In genomic region chr11:63567044-63567840, GRCh38 we compare ENCODE assay signal across 7 cellular contexts. TPM values are rescaled to one million over a fixed set of nuclear protein-coding genes. Genes with fewer than 3 reads are reported as not detected.
DNase-seq lines count a peak whose midpoint lies in the region; ATAC-seq, FAIRE-seq and TF ChIP-seq lines count a peak whose summit lies in the region.

No MANE protein-coding gene starts in this region.

- H3K4me3 Mint-ChIP-seq in progenitor cell of endocrine pancreas (ENCODE audit: low read depth) (no peak overlapping the region), endothelial cell (ENCODE audit: unreplicated experiment) (no peak overlapping the region)

- DNase-seq in GM18507 (ENCODE audit: extremely low spot score, insufficient read length, low read depth) = peak; percentile 46
- DNase-seq in NCI-H2107 (lab: John Stamatoyannopoulos, UW) = peak; percentile 4
- peak; percentile 46 to 55 for DNase-seq in activated CD4-positive, alpha-beta T cell treated with anti-CD3 and anti-CD28 coated beads, Interleukin-2, amount 50 U/mL, for 4 hours
- no peak for DNase-seq in esophagus squamous epithelium (lab: John Stamatoyannopoulos, UW)
- no peak for DNase-seq in progenitor cell of endocrine pancreas (ENCODE audit: low spot score, unreplicated experiment)
- no peak for DNase-seq in endothelial cell (ENCODE audit: low spot score)

- H3K4me1 Mint-ChIP-seq in progenitor cell of endocrine pancreas (ENCODE audit: low read depth) (peaks cover 16% of the 10 kb centered on the region), endothelial cell (ENCODE audit: unreplicated experiment) (no peaks in the 10 kb centered on the region)

- H3K36me3 Mint-ChIP-seq in progenitor cell of endocrine pancreas (ENCODE audit: insufficient read depth) (no peaks in the 10 kb centered on the region), endothelial cell (ENCODE audit: low read depth, unreplicated experiment) (no peaks in the 10 kb centered on the region)

- H3K27me3 ChIP-seq in esophagus squamous epithelium = no peaks in the 10 kb centered on the region

- H3K4me1 ChIP-seq in esophagus squamous epithelium = peaks cover 22 to 51% (median 34%) of the 10 kb centered on the region in 3 donors

- H3K27ac Mint-ChIP-seq in progenitor cell of endocrine pancreas (peak overlapping the region; percentile 73), endothelial cell (ENCODE audit: unreplicated experiment) (no peak overlapping the region)

- TF ChIP-seq CTCF in esophagus squamous epithelium (IDR thresholded peaks at IDR 0.05) (no peak), progenitor cell of endocrine pancreas (IDR thresholded peaks at IDR 0.05; ENCODE audit: unreplicated experiment) (no peak), endothelial cell (IDR thresholded peaks at IDR 0.05; ENCODE audit: unreplicated experiment) (no peak)

- TF ChIP-seq POLR2A in esophagus squamous epithelium (IDR thresholded peaks at IDR 0.05) = no peak

- H3K27ac ChIP-seq in esophagus squamous epithelium = peak overlapping the region; percentile 76 to 90 (median 87)

- peak; percentile 80 for ATAC-seq in HG02759 (IDR thresholded peaks at IDR 0.05; ENCODE audit: unreplicated experiment)

- H3K9me3 Mint-ChIP-seq in progenitor cell of endocrine pancreas (ENCODE audit: low read depth) = no peaks in the 10 kb centered on the region
- no peaks in the 10 kb centered on the region for H3K9me3 Mint-ChIP-seq in endothelial cell (ENCODE audit: unreplicated experiment)

- FAIRE-seq in GM18507 (lab: Jason Lieb, UNC) = peak; percentile 95

- 15 to 20% methylated on average over 5 of the region's 5 CpGs for WGBS in esophagus squamous epithelium, 2 donors

- H3K27me3 Mint-ChIP-seq in progenitor cell of endocrine pancreas = no peaks in the 10 kb centered on the region
- H3K27me3 Mint-ChIP-seq in endothelial cell (ENCODE audit: unreplicated experiment) = no peaks in the 10 kb centered on the region

- intact Hi-C loops in esophagus squamous epithelium (cut with DNase I) = no loop called here

- H3K4me3 ChIP-seq in esophagus squamous epithelium = peak overlapping the region in 1 of 4 donors; percentile 13

- H3K36me3 ChIP-seq in esophagus squamous epithelium = no peaks in the 10 kb centered on the region

- H3K9me3 ChIP-seq in esophagus squamous epithelium = no peaks in the 10 kb centered on the region

RNA-seq across cellular contexts. Expression of gene PLAAT2, which starts 4.1 kb away (rescaled TPM):
- total RNA-seq in esophagus squamous epithelium (under 1 TPM in 1 of 4 donors, not detected in 3; 0.47 TPM), progenitor cell of endocrine pancreas (not detected in 2 replicates), endothelial cell (ENCODE audit: unreplicated experiment) (not detected)

RNA-seq across cellular contexts. Expression of gene PLAAT4, which starts 30.6 kb away (rescaled TPM):
- total RNA-seq in esophagus squamous epithelium (10 to 100 TPM in 2 of 4 donors, 1 to 10 TPM in 2; 3.9 to 32.6 (median 11.7) TPM), progenitor cell of endocrine pancreas (0.42 TPM in 1 of 2 replicates, not detected in the other), endothelial cell (ENCODE audit: unreplicated experiment) (not detected)

RNA-seq across cellular contexts. Expression of gene PLAAT3, which starts 47.0 kb away (rescaled TPM):
- total RNA-seq in esophagus squamous epithelium = 10 to 100 TPM in 1 of 4 donors, 1 to 10 TPM in 2, under 1 TPM in 1; 0.57 to 15.4 (median 4.5) TPM
- total RNA-seq in progenitor cell of endocrine pancreas = 41.9 and 46.3 TPM in 2 replicates
- total RNA-seq in endothelial cell (ENCODE audit: unreplicated experiment) = 14.1 TPM

Comparison
In these comparisons a context has a peak if more than half of its experiments do, and no peak if none do; other contexts are left out.
1. DNase-seq: peak in GM18507 (single experiment), NCI-H2107 (single experiment) and activated CD4-positive, alpha-beta T cell treated with anti-CD3 and anti-CD28 coated beads, Interleukin-2, amount 50 U/mL, for 4 hours (2 of 2); none in esophagus squamous epithelium (single experiment), progenitor cell of endocrine pancreas (single experiment) and endothelial cell (single experiment).